In genomic region chr7:4798706-4799235, GRCh38 we compare ENCODE assay signal across 14 cellular contexts. TPM values are rescaled to one million over a fixed set of nuclear protein-coding genes. Genes with fewer than 3 reads are reported as not detected.
DNase-seq lines count a peak whose midpoint lies in the region; ATAC-seq and TF ChIP-seq lines count a peak whose summit lies in the region.
"Had no signal": no experiment of that assay in that cellular context is flagged by ENCODE, and none has a peak within 500 bp of the region (broad histone marks: within the 10 kb centered on the region; RNA-seq: fewer than 3 reads in every experiment).

No MANE protein-coding gene starts in this region.

- H3K79me2 ChIP-seq in SK-N-SH (ENCODE audit: insufficient read depth) = no peaks in the 10 kb centered on the region

- peaks cover 0 to 3% of the 10 kb centered on the region in 2 experiments for H3K36me3 ChIP-seq in SK-N-SH (replicated peaks in 1 of 2; ENCODE audit: control insufficient read depth in 1 of 2, insufficient read depth in 2 of 2, low read length in 1 of 2)
- H3K36me3 ChIP-seq in WERI-Rb-1 = peaks cover 35% of the 10 kb centered on the region
- H3K36me3 ChIP-seq in right atrium auricular region = no peaks in the 10 kb centered on the region
- H3K36me3 ChIP-seq: neural progenitor cell had no signal

- WGBS in SK-N-SH (ENCODE audit: low lambda C conversion rate) = 83% methylated on average over 12 of the region's 15 CpGs

- ATAC-seq in SK-N-SH treated with all-trans-retinoic acid at 6 μM for 48 hours = peak; percentile 9

- POLR2A ChIA-PET in SK-N-SH (lab: Yijun Ruan, JAX) = interaction anchor here (0.8 to 1.7 kb wide), 4 partner anchors 9 to 84 kb away, joined by 3 to 12 read pairs (median 6); partner anchors contain the start of genes AP5Z1 and RADIL

- H3K4me1 ChIP-seq in SK-N-SH (ENCODE audit: control insufficient read depth in 1 of 2, insufficient read depth in 2 of 2, low read depth in 1 of 2, low read length in 1 of 2) = peaks cover 0 to 9% of the 10 kb centered on the region in 2 experiments; a peak in 1 of 4 replicates
- peaks cover 0 to 16% of the 10 kb centered on the region in 2 donors for H3K4me1 ChIP-seq in right atrium auricular region

- H3K9me3 ChIP-seq in SK-N-SH (no peaks in the 10 kb centered on the region), WERI-Rb-1 (ENCODE audit: severe bottlenecking) (no peaks in the 10 kb centered on the region), right atrium auricular region (no peaks in the 10 kb centered on the region)

- CTCF ChIA-PET in SK-N-SH (lab: Yijun Ruan, JAX) = interaction anchor here (0.6 to 6.1 kb wide), 57 partner anchors 8 to 607 kb away, joined by 3 to 98 read pairs (median 4); partner anchors contain the start of genes AP5Z1 and RADIL

- no peaks in the 10 kb centered on the region for H3K9me2 ChIP-seq in SK-N-SH

- TF ChIP-seq CTCF in SK-N-SH (IDR thresholded peaks at IDR 0.05) = no peak
- TF ChIP-seq CTCF in WERI-Rb-1 (IDR thresholded peaks at IDR 0.05; ENCODE audit: low read depth, low read length) = no peak
- no peak for TF ChIP-seq CTCF in right atrium auricular region (IDR thresholded peaks at IDR 0.05)

- no peak for TF ChIP-seq EP300 in SK-N-SH (IDR thresholded peaks at IDR 0.05; ENCODE audit: borderline replicate concordance in 1 of 2, low read depth in 1 of 2, low read length in 1 of 2)

- no peaks in the 10 kb centered on the region for H4K20me1 ChIP-seq in SK-N-SH (ENCODE audit: insufficient read depth)

- H3K27ac ChIP-seq in SK-N-SH (ENCODE audit: low read depth in 2 of 2, low read length in 1 of 2) (peak overlapping the region in 1 of 2 experiments; percentile 41; a peak in 1 of 4 replicates), WERI-Rb-1 (peak overlapping the region; percentile 55), right atrium auricular region (peak overlapping the region; percentile 6 to 31)
- H3K27ac ChIP-seq: neural progenitor cell, skin epidermis had no signal

- H3K27me3 ChIP-seq in SK-N-SH (ENCODE audit: insufficient read depth) (no peaks in the 10 kb centered on the region), WERI-Rb-1 (ENCODE audit: insufficient read depth, low read depth, severe bottlenecking) (no peaks in the 10 kb centered on the region), right atrium auricular region (no peaks in the 10 kb centered on the region)
- H3K27me3 ChIP-seq: neural progenitor cell had no signal

- no peaks in the 10 kb centered on the region for H3F3A ChIP-seq in SK-N-SH (replicated peaks; ENCODE audit: insufficient read depth)

- DNase-seq in SK-N-SH (no peak), WERI-Rb-1 (peak; percentile 43), right atrium auricular region (ENCODE audit: low spot score) (no peak), ureter (ENCODE audit: low spot score) (peak; percentile 43), NCI-H2081 (lab: John Stamatoyannopoulos, UW) (no peak), T1000 (lab: John Stamatoyannopoulos, UW) (no peak), SK-N-DZ (ENCODE audit: low spot score) (no peak)
- DNase-seq: activated gamma-delta T cell, DMS79, GOT3 had no signal

- H2AFZ ChIP-seq in SK-N-SH (ENCODE audit: low read depth) = no peak overlapping the region
- H2AFZ ChIP-seq: neural progenitor cell had no signal

- H3K4me3 ChIP-seq in SK-N-SH (ENCODE audit: low read depth in 2 of 2, low read length in 1 of 2) (no peak overlapping the region), WERI-Rb-1 (ENCODE audit: low read depth, low read length) (no peak overlapping the region), right atrium auricular region (no peak overlapping the region)
- H3K4me3 ChIP-seq: lung, neural progenitor cell, skin epidermis had no signal

- H3K9ac ChIP-seq in SK-N-SH = no peak overlapping the region
- H3K9ac ChIP-seq: neural progenitor cell had no signal

- no peak for TF ChIP-seq RAD21 in SK-N-SH (IDR thresholded peaks at IDR 0.05; ENCODE audit: low read length)

- H3K4me2 ChIP-seq in SK-N-SH = no peak overlapping the region
- H3K4me2 ChIP-seq: neural progenitor cell had no signal

TF ChIP-seq in SK-N-SH treated with all-trans-retinoic acid at 6 μM for 48 hours, 23 proteins besides CTCF, POLR2A, EP300 and RAD21:
- TF ChIP-seq TCF4 (CRISPR knock-in tag; IDR thresholded peaks at IDR 0.05; ENCODE audit: borderline replicate concordance) = no peak
- no peak for TF ChIP-seq ZFP30 (CRISPR knock-in tag; IDR thresholded peaks at IDR 0.05)
- no peak for TF ChIP-seq ARNTL (CRISPR knock-in tag; IDR thresholded peaks at IDR 0.05; ENCODE audit: borderline replicate concordance, low read depth)

TF ChIP-seq in SK-N-SH, 30 proteins besides CTCF, POLR2A, EP300 and RAD21:
- TF ChIP-seq SMC3 (IDR thresholded peaks at IDR 0.05; ENCODE audit: low read depth, low read length) (no peak), ELF1 (IDR thresholded peaks at IDR 0.05) (no peak), MXI1 (IDR thresholded peaks at IDR 0.05; ENCODE audit: low read depth, low read length) (no peak), SIN3A (IDR thresholded peaks at IDR 0.05; ENCODE audit: borderline replicate concordance, low read depth, low read length) (no peak), MEF2A (IDR thresholded peaks at IDR 0.05; ENCODE audit: borderline replicate concordance, low read depth) (no peak)

RNA-seq across cellular contexts. Expression of gene AP5Z1, which starts 23.3 kb away (rescaled TPM):
- polyA plus RNA-seq in SK-N-SH (2012; rRNA removed) = 29.5 and 36.7 TPM in 2 replicates
- 5.5 and 11.0 TPM in 2 replicates for polyA plus RNA-seq in SK-N-SH (2012; cell fraction: cytosol; rRNA removed)
- 159 and 241 TPM in 2 replicates for polyA plus RNA-seq in SK-N-SH (2012; cell fraction: nucleus; rRNA removed)
- 1 to 10 TPM; 7.5 to 9.2 TPM for total RNA-seq in right atrium auricular region
- total RNA-seq in ureter = 39.1 TPM
- 26.0 and 28.2 TPM in 2 replicates for polyA plus RNA-seq in SK-N-DZ (2014; cell fraction: cytosol; rRNA removed)
- polyA plus RNA-seq in SK-N-DZ (2014; cell fraction: nucleus; rRNA removed) = 90.4 and 109 TPM in 2 replicates

Comparison
In these comparisons a context has a peak if more than half of its experiments do, and no peak if none do; other contexts are left out.
1. DNase-seq: peak in WERI-Rb-1 (single experiment) and ureter (single experiment); none in SK-N-SH (single experiment), right atrium auricular region (single experiment), NCI-H2081 (0 of 2), T1000 (single experiment) and SK-N-DZ (single experiment).